Comparison of ENCODE assay signal across 18 cellular contexts in the genomic region with DNA sequence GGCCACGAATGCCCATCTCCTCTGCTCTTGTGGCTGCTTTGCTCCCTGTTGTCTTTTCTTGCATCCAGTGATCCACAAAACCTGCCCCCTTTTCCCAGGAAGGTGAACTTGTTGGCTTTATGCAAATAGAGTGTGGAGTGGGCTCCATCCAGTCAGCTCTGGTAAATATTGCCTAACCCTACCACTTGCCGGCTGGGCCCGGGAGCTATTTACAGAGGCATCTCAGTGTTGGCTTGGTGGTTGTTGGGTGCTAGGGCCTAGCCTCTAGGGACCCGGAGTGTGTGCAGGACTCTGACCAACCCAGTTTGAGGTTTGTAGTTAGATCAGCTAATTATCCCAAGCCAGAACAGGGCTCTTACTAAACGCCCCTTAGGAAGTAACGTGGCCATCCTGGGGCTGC. TPM values are rescaled to one million over a fixed set of nuclear protein-coding genes. Genes with fewer than 3 reads are reported as not detected.
DNase-seq lines count a peak whose midpoint lies in the region; ATAC-seq and TF ChIP-seq lines count a peak whose summit lies in the region.
"Had no signal": no experiment of that assay in that cellular context is flagged by ENCODE, and none has a peak within 500 bp of the region (broad histone marks: within the 10 kb centered on the region; RNA-seq: fewer than 3 reads in every experiment).

No MANE protein-coding gene starts in this region.

- no peak overlapping the region for H2BK5ac ChIP-seq in mesendoderm (ENCODE audit: low read length)

- no peak overlapping the region for H3K4ac ChIP-seq in mesendoderm (ENCODE audit: low read depth, low read length)

- ATAC-seq in lower lobe of right lung (peak; percentile 85 to 86), heart right ventricle (no peak)
- ATAC-seq: GM12878, GM23338 had no signal

- H3K18ac ChIP-seq in mesendoderm (ENCODE audit: low read length) = no peak overlapping the region

- H4K5ac ChIP-seq in mesendoderm (ENCODE audit: low read length) = no peak overlapping the region

- no peak overlapping the region for H3K23ac ChIP-seq in mesendoderm (ENCODE audit: low read length)

- no peak overlapping the region for H3K4me2 ChIP-seq in mesendoderm (ENCODE audit: low read length)
- H3K4me2 ChIP-seq: BLaER1, GM23338 had no signal

- H3K36me3 ChIP-seq in lower lobe of right lung (no peaks in the 10 kb centered on the region), mesendoderm (ENCODE audit: control insufficient read depth, insufficient read depth, low read length) (no peaks in the 10 kb centered on the region), heart right ventricle (no peaks in the 10 kb centered on the region)
- H3K36me3 ChIP-seq: BLaER1 had no signal

- H3K4me1 ChIP-seq in lower lobe of right lung (no peaks in the 10 kb centered on the region), mesendoderm (ENCODE audit: control insufficient read depth, low read depth, low read length) (no peaks in the 10 kb centered on the region), heart right ventricle (peaks cover 0 to 14% (median 8%) of the 10 kb centered on the region in 9 donors)
- H3K4me1 ChIP-seq: BLaER1, Caco-2 had no signal

- WGBS in mesendoderm (ENCODE audit: extremely low coverage, insufficient coverage, low lambda C conversion rate) = no CpG with 5 or more reads among the region's 6 CpGs
- 90 to 94% methylated on average over 6 of the region's 6 CpGs for WGBS in heart right ventricle, 2 donors

- H2AK5ac ChIP-seq in mesendoderm (ENCODE audit: low read length) = no peak overlapping the region

- H3K56ac ChIP-seq in mesendoderm (ENCODE audit: low read length) = no peak overlapping the region

- H3K27me3 ChIP-seq in lower lobe of right lung (ENCODE audit: low read depth) (no peaks in the 10 kb centered on the region), mesendoderm (ENCODE audit: insufficient read depth, low read length, poor library complexity) (no peaks in the 10 kb centered on the region), heart right ventricle (peaks cover 0 to 7% (median 0%) of the 10 kb centered on the region in 7 donors)
- H3K27me3 ChIP-seq: BLaER1 had no signal

- H4K8ac ChIP-seq in mesendoderm (ENCODE audit: low read depth, low read length) = no peak overlapping the region

- DNase-seq in NCI-H2029 (lab: John Stamatoyannopoulos, UW) (peak; percentile 44), NCI-H2029 treated with DMSO at 0.1 percent for 48 hours (lab: John Stamatoyannopoulos, UW) (no peak), HuH-7.5 (ENCODE audit: low spot score) (peak; percentile 11), NCI-H526 treated with DMSO at 0.1 percent for 48 hours (lab: John Stamatoyannopoulos, UW) (peak; percentile 97), lower lobe of right lung (peak; percentile 64), mesendoderm (no peak), heart right ventricle (no peak), SKM-1 treated with dmso at 0.1 percent for 144 hours (lab: John Stamatoyannopoulos, UW; ENCODE audit: unreplicated experiment) (no peak)
- DNase-seq: 8988T; AML-193; Caco-2; CD8-positive, alpha-beta memory T cell; H7 had no signal

- no peaks in the 10 kb centered on the region for H3K79me1 ChIP-seq in mesendoderm (ENCODE audit: low read length)

- H3K4me3 ChIP-seq in lower lobe of right lung (no peak overlapping the region), mesendoderm (ENCODE audit: low read length) (no peak overlapping the region), heart right ventricle (no peak overlapping the region)
- H3K4me3 ChIP-seq: BLaER1, GM12878, GM23338 had no signal

- H3K79me2 ChIP-seq in mesendoderm (ENCODE audit: control insufficient read depth, insufficient read depth, low read length) = no peaks in the 10 kb centered on the region

- no peak overlapping the region for H2BK15ac ChIP-seq in mesendoderm (replicated peaks; ENCODE audit: low read depth)

- no peaks in the 10 kb centered on the region for H3K9me3 ChIP-seq in lower lobe of right lung
- H3K9me3 ChIP-seq in heart right ventricle = no peaks in the 10 kb centered on the region
- H3K9me3 ChIP-seq: BLaER1, Caco-2 had no signal

- H3K9ac ChIP-seq in mesendoderm (ENCODE audit: low read length) = no peak overlapping the region
- H3K9ac ChIP-seq: BLaER1 had no signal

- intact Hi-C loops in lower lobe of right lung (cut with DNase I) = no loop called here
- intact Hi-C loops in heart right ventricle (cut with DNase I) = no loop called here

- no peak for TF ChIP-seq CTCF in lower lobe of right lung (IDR thresholded peaks at IDR 0.05)
- TF ChIP-seq CTCF in heart right ventricle (IDR thresholded peaks at IDR 0.05) = no peak

- H3K27ac ChIP-seq in lower lobe of right lung (no peak overlapping the region), mesendoderm (ENCODE audit: low read depth, low read length) (no peak overlapping the region), heart right ventricle (no peak overlapping the region)
- H3K27ac ChIP-seq: BLaER1 had no signal

- H2BK120ac ChIP-seq in mesendoderm (ENCODE audit: low read depth, low read length) = no peak overlapping the region

RNA-seq across cellular contexts. Expression of a gene that starts 40.8 kb away (rescaled TPM):
- 3.5 TPM for total RNA-seq in lower lobe of right lung
- 3.3 TPM for polyA plus RNA-seq in mesendoderm (2013, experiment 1 of 2)
- 3.5 TPM for polyA plus RNA-seq in mesendoderm (2013, experiment 2 of 2)
- 10 to 100 TPM in 5 of 10 donors, 1 to 10 TPM in 5; 7.4 to 14.5 (median 10.7) TPM for total RNA-seq in heart right ventricle
- 10 to 100 TPM in 1 of 2 donors, 1 to 10 TPM in 1; 4.1 to 12.4 TPM for polyA plus RNA-seq in heart right ventricle

RNA-seq across cellular contexts. Expression of a gene that starts 44.3 kb away (rescaled TPM):
- total RNA-seq in lower lobe of right lung (4.6 TPM), heart right ventricle (under 1 TPM in 1 of 10 donors, not detected in 9; 0.15 TPM)
- 0.51 TPM for polyA plus RNA-seq in mesendoderm (2013, experiment 1 of 2)
- polyA plus RNA-seq in mesendoderm (2013, experiment 2 of 2) = 0.57 TPM
- under 1 TPM in 1 of 2 donors, not detected in 1; 0.03 TPM for polyA plus RNA-seq in heart right ventricle
- total RNA-seq: Caco-2; CD8-positive, alpha-beta memory T cell; Daoy; G401; H7 had no signal
- polyA plus RNA-seq: CD8-positive, alpha-beta memory T cell had no signal

RNA-seq across cellular contexts. Expression of a gene that starts 51.9 kb away (rescaled TPM):
- 121 TPM for total RNA-seq in lower lobe of right lung
- 12.6 TPM for polyA plus RNA-seq in mesendoderm (2013, experiment 1 of 2)
- 12.6 TPM for polyA plus RNA-seq in mesendoderm (2013, experiment 2 of 2)
- total RNA-seq in heart right ventricle = 100 to 1,000 TPM in 7 of 10 donors, 10 to 100 TPM in 3; 77.7 to 155 (median 115) TPM
- polyA plus RNA-seq in heart right ventricle = 10 to 100 TPM; 20.0 to 25.0 TPM

Comparison
In these comparisons a context has a peak if more than half of its experiments do, and no peak if none do; other contexts are left out.
1. DNase-seq: peak in NCI-H2029 (single experiment), HuH-7.5 (single experiment), NCI-H526 treated with DMSO at 0.1 percent for 48 hours (single experiment) and lower lobe of right lung (single experiment); none in NCI-H2029 treated with DMSO at 0.1 percent for 48 hours (single experiment), mesendoderm (single experiment), heart right ventricle (0 of 2) and SKM-1 treated with dmso at 0.1 percent for 144 hours (single experiment).
2. ATAC-seq: peak in lower lobe of right lung (2 of 2); none in heart right ventricle (0 of 8).